In genomic region chr22:42720263-42721044, GRCh38 we compare ENCODE assay signal across 8 cellular contexts. TPM values are rescaled to one million over a fixed set of nuclear protein-coding genes. Genes with fewer than 3 reads are reported as not detected.
A peak's percentile ranks its signal among the peaks of the same experiment; 100 is the strongest.
DNase-seq lines count a peak whose midpoint lies in the region; ATAC-seq, FAIRE-seq and TF ChIP-seq lines count a peak whose summit lies in the region.

A gene with protein sequence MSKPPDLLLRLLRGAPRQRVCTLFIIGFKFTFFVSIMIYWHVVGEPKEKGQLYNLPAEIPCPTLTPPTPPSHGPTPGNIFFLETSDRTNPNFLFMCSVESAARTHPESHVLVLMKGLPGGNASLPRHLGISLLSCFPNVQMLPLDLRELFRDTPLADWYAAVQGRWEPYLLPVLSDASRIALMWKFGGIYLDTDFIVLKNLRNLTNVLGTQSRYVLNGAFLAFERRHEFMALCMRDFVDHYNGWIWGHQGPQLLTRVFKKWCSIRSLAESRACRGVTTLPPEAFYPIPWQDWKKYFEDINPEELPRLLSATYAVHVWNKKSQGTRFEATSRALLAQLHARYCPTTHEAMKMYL (minus strand): TSS chr22:42720870. CDS start chr22:42693951, 26,919 bp downstream.

- H2AFZ ChIP-seq in keratinocyte (ENCODE audit: control insufficient read depth, low read length) = peak within 1 kb of the TSS; percentile 62

- no peaks in the 10 kb centered on the region for H3K36me3 Mint-ChIP-seq in CD4-positive, CD25-positive, alpha-beta regulatory T cell
- no peaks in the 10 kb centered on the region for H3K36me3 Mint-ChIP-seq in stimulated activated naive B cell treated with anti-CD40 and anti-IgM and Interleukin-4, amounts not matched to agents 10 μg/mL and 1 μg/mL and 100 μg/mL, for 72 hours

- H3K27ac Mint-ChIP-seq in CD4-positive, CD25-positive, alpha-beta regulatory T cell = peak within 1 kb of the TSS in 1 of 3 donors; percentile 86
- H3K27ac Mint-ChIP-seq in stimulated activated naive B cell treated with anti-CD40 and anti-IgM and Interleukin-4, amounts not matched to agents 10 μg/mL and 1 μg/mL and 100 μg/mL, for 72 hours = peak within 1 kb of the TSS; percentile 75

- TF ChIP-seq POLR2A in body of pancreas (IDR thresholded peaks at IDR 0.05) = no peak

- no peaks in the 10 kb centered on the region for H4K20me1 ChIP-seq in keratinocyte (ENCODE audit: control insufficient read depth, extremely low read depth, insufficient read depth, low read length)

- TF ChIP-seq CTCF in body of pancreas (IDR thresholded peaks at IDR 0.05) (no peak), keratinocyte (optimal IDR thresholded peaks at IDR 0.05 in 1 of 3, IDR thresholded peaks at IDR 0.05 in 1 of 3, conservative IDR thresholded peaks at IDR 0.05 in 1 of 3; ENCODE audit: extremely low read depth in 1 of 3, insufficient read depth in 2 of 3, low read length in 3 of 3) (no peak)

- peaks cover 0 to 6% (median 0%) of the 10 kb centered on the region in 7 donors for H3K9me3 Mint-ChIP-seq in CD4-positive, CD25-positive, alpha-beta regulatory T cell
- no peaks in the 10 kb centered on the region for H3K9me3 Mint-ChIP-seq in stimulated activated naive B cell treated with anti-CD40 and anti-IgM and Interleukin-4, amounts not matched to agents 10 μg/mL and 1 μg/mL and 100 μg/mL, for 72 hours

- no peaks in the 10 kb centered on the region for H3K9me3 ChIP-seq in CD4-positive, CD25-positive, alpha-beta regulatory T cell (ENCODE audit: control insufficient read depth in 2 of 2, low read length in 2 of 2)
- H3K9me3 ChIP-seq in body of pancreas (no peaks in the 10 kb centered on the region), keratinocyte (ENCODE audit: control insufficient read depth, low read depth, low read length) (no peaks in the 10 kb centered on the region)

- dilution Hi-C loops in keratinocyte (cut with MboI; ENCODE audit: extremely low pct_ligation_motif_present, low sequenced_read_pairs) = no loop called here

- H3K9me1 ChIP-seq in keratinocyte (ENCODE audit: control insufficient read depth, extremely low read depth, insufficient read depth, low read length) = no peaks in the 10 kb centered on the region

- H3K36me3 ChIP-seq in CD4-positive, CD25-positive, alpha-beta regulatory T cell (ENCODE audit: control insufficient read depth, insufficient read depth, low read length) = no peaks in the 10 kb centered on the region
- H3K36me3 ChIP-seq in body of pancreas (replicated peaks in 1 of 2; ENCODE audit: insufficient read depth in 1 of 2, low read depth in 2 of 2) (no peaks in the 10 kb centered on the region), keratinocyte (ENCODE audit: control insufficient read depth in 2 of 2, extremely low read depth in 1 of 2, insufficient read depth in 2 of 2, low read length in 2 of 2) (peaks cover 2 to 3% of the 10 kb centered on the region in 2 experiments)

- H3K27me3 Mint-ChIP-seq in CD4-positive, CD25-positive, alpha-beta regulatory T cell = peaks cover 68% of the 10 kb centered on the region
- peaks cover 32 to 51% of the 10 kb centered on the region in 2 donors for H3K27me3 Mint-ChIP-seq in stimulated activated naive B cell treated with anti-CD40 and anti-IgM and Interleukin-4, amounts not matched to agents 10 μg/mL and 1 μg/mL and 100 μg/mL, for 72 hours

- H3K79me2 ChIP-seq in keratinocyte (ENCODE audit: control insufficient read depth, insufficient read depth, low read length) = no peaks in the 10 kb centered on the region

- 1% methylated on average over 67 of the region's 104 CpGs; no CpG with 5 or more reads in 1 of the 2 donors for WGBS in body of pancreas, 2 donors

- no peak for ATAC-seq in CD4-positive, CD25-positive, alpha-beta regulatory T cell (ENCODE audit: low read depth in 2 of 2)
- peak; percentile 36 for ATAC-seq in HG03521 (IDR thresholded peaks at IDR 0.05; ENCODE audit: unreplicated experiment)
- peak; percentile 76 for ATAC-seq in body of pancreas
- ATAC-seq in stimulated activated naive B cell treated with anti-CD40 and anti-IgM and Interleukin-4, amounts not matched to agents 10 μg/mL and 1 μg/mL and 100 μg/mL, for 72 hours (replicated peaks) = peak; percentile 19 to 38
- ATAC-seq in HG02840 (IDR thresholded peaks at IDR 0.05; ENCODE audit: low FRiP score, unreplicated experiment) = no peak

- peak within 1 kb of the TSS; percentile 53 to 83 (median 79) for H3K4me3 Mint-ChIP-seq in CD4-positive, CD25-positive, alpha-beta regulatory T cell
- peak within 1 kb of the TSS; percentile 75 to 82 for H3K4me3 Mint-ChIP-seq in stimulated activated naive B cell treated with anti-CD40 and anti-IgM and Interleukin-4, amounts not matched to agents 10 μg/mL and 1 μg/mL and 100 μg/mL, for 72 hours

- peaks cover 7% of the 10 kb centered on the region for H3K27me3 ChIP-seq in CD4-positive, CD25-positive, alpha-beta regulatory T cell (ENCODE audit: control insufficient read depth, insufficient read depth, low read length)
- H3K27me3 ChIP-seq in body of pancreas (peaks cover 0 to 4% of the 10 kb centered on the region in 2 donors), keratinocyte (ENCODE audit: control insufficient read depth, extremely low read depth, insufficient read depth, low read length) (peaks cover 9% of the 10 kb centered on the region)

- no peak within 1 kb of the TSS for H3K4me3 ChIP-seq in CD4-positive, CD25-positive, alpha-beta regulatory T cell (ENCODE audit: low read depth, low read length)
- H3K4me3 ChIP-seq in body of pancreas (peak within 1 kb of the TSS in 1 of 2 donors; percentile 29), keratinocyte (ENCODE audit: control insufficient read depth in 2 of 3, extremely low read depth in 1 of 3, insufficient read depth in 2 of 3, low read depth in 1 of 3, low read length in 3 of 3) (peak within 1 kb of the TSS; percentile 64 to 78 (median 74))

- peak within 1 kb of the TSS; percentile 76 for H3K4me2 ChIP-seq in keratinocyte (ENCODE audit: control insufficient read depth, extremely low read depth, insufficient read depth, low read depth, low read length)

- H3K27ac ChIP-seq in CD4-positive, CD25-positive, alpha-beta regulatory T cell (ENCODE audit: insufficient read depth, low read length, poor library complexity, severe bottlenecking) = no peak within 1 kb of the TSS
- peak within 1 kb of the TSS in 3 of 4 donors; percentile 37 to 50 (median 48) for H3K27ac ChIP-seq in body of pancreas
- H3K27ac ChIP-seq in keratinocyte (ENCODE audit: control insufficient read depth, insufficient read depth, low read length) = no peak within 1 kb of the TSS

- FAIRE-seq in keratinocyte (lab: Jason Lieb, UNC) = no peak
- no peak for FAIRE-seq in frontal cortex (lab: Jason Lieb, UNC)

- H3K9ac ChIP-seq in keratinocyte (ENCODE audit: control insufficient read depth, extremely low read depth, insufficient read depth, low read length) = peak within 1 kb of the TSS; percentile 52

- DNase-seq in CD4-positive, CD25-positive, alpha-beta regulatory T cell = no peak
- peak in 1 of 4 donors; percentile 21 for DNase-seq in body of pancreas
- DNase-seq in keratinocyte (ENCODE audit: low read depth, low spot score) = no peak
- no peak for DNase-seq in stimulated activated naive B cell treated with anti-CD40 and anti-IgM and Interleukin-4, amounts not matched to agents 10 μg/mL and 1 μg/mL and 100 μg/mL, for 72 hours
- no peak for DNase-seq in HPDE6-E6E7 (ENCODE audit: extremely low spot score)
- no peak for DNase-seq in frontal cortex (ENCODE audit: low spot score in 2 of 2)

- peaks cover 9% of the 10 kb centered on the region for H3K4me1 ChIP-seq in CD4-positive, CD25-positive, alpha-beta regulatory T cell (ENCODE audit: control insufficient read depth, insufficient read depth, low read length, poor library complexity, severe bottlenecking)
- H3K4me1 ChIP-seq in body of pancreas (peaks cover 12% of the 10 kb centered on the region), keratinocyte (ENCODE audit: control insufficient read depth, extremely low read depth, insufficient read depth, low read length) (peaks cover 27% of the 10 kb centered on the region)

- intact Hi-C loops in body of pancreas (cut with DNase I) = no loop called here

- H3K4me1 Mint-ChIP-seq in CD4-positive, CD25-positive, alpha-beta regulatory T cell = peaks cover 0 to 22% (median 5%) of the 10 kb centered on the region in 4 donors
- peaks cover 39 to 48% of the 10 kb centered on the region in 2 donors for H3K4me1 Mint-ChIP-seq in stimulated activated naive B cell treated with anti-CD40 and anti-IgM and Interleukin-4, amounts not matched to agents 10 μg/mL and 1 μg/mL and 100 μg/mL, for 72 hours

RNA-seq across cellular contexts. Expression of the gene that starts here (rescaled TPM):
- total RNA-seq in CD4-positive, CD25-positive, alpha-beta regulatory T cell = not detected
- polyA plus RNA-seq in CD4-positive, CD25-positive, alpha-beta regulatory T cell = not detected
- total RNA-seq in body of pancreas (1 to 10 TPM; 3.1 to 6.9 TPM), frontal cortex (0.41 TPM)
- 1.6 to 4.4 TPM (median 3.0 TPM) in 3 replicates for polyA plus RNA-seq in keratinocyte
- polyA plus RNA-seq in keratinocyte (2011; ENCODE audit: low read depth) = 2.1 TPM
- polyA plus RNA-seq in keratinocyte (2011; cell fraction: cytosol; rRNA removed) = 2.4 and 5.0 TPM in 2 replicates
- polyA plus RNA-seq in keratinocyte (2011; cell fraction: nucleus; rRNA removed) = 5.6 and 6.7 TPM in 2 replicates
- polyA plus RNA-seq in keratinocyte (2012; ENCODE audit: low replicate concordance) = 4.1 and 8.3 TPM in 2 replicates
- polyA minus RNA-seq in keratinocyte = 1.6 to 3.7 TPM (median 2.1 TPM) in 3 replicates
- polyA minus RNA-seq in keratinocyte (2011; cell fraction: cytosol; rRNA and poly(A)+ RNA removed) = 10.9 TPM
- polyA minus RNA-seq in keratinocyte (2011; cell fraction: nucleus; rRNA and poly(A)+ RNA removed) = 3.8 and 4.0 TPM in 2 replicates

Comparison
In these comparisons a context has a peak if more than half of its experiments do, and no peak if none do; other contexts are left out.
1. ATAC-seq: peak in HG03521 (single experiment), body of pancreas (single experiment) and stimulated activated naive B cell treated with anti-CD40 and anti-IgM and Interleukin-4, amounts not matched to agents 10 μg/mL and 1 μg/mL and 100 μg/mL, for 72 hours (2 of 2); none in CD4-positive, CD25-positive, alpha-beta regulatory T cell (0 of 2) and HG02840 (single experiment).
2. H3K27ac ChIP-seq: peak in body of pancreas (3 of 4); none in CD4-positive, CD25-positive, alpha-beta regulatory T cell (single experiment) and keratinocyte (single experiment).